12 cellular contexts compared by ENCODE assay signal in genomic region chr17:39813631-39814030, GRCh38. TPM values are rescaled to one million over a fixed set of nuclear protein-coding genes. Genes with fewer than 3 reads are reported as not detected.
DNase-seq lines count a peak whose midpoint lies in the region; ATAC-seq and TF ChIP-seq lines count a peak whose summit lies in the region.
"Had no signal": no experiment of that assay in that cellular context is flagged by ENCODE, and none has a peak within 500 bp of the region (broad histone marks: within the 10 kb centered on the region; RNA-seq: fewer than 3 reads in every experiment).

No MANE protein-coding gene starts in this region.

- H3K36me3 ChIP-seq in thyroid gland = no peaks in the 10 kb centered on the region

- no peaks in the 10 kb centered on the region for H3K9me3 Mint-ChIP-seq in central memory CD8-positive, alpha-beta T cell

- H3K9me3 ChIP-seq in thyroid gland = no peaks in the 10 kb centered on the region

- TF ChIP-seq CTCF in NB4 (IDR thresholded peaks at IDR 0.05; ENCODE audit: low read depth, low read length) (no peak), thyroid gland (IDR thresholded peaks at IDR 0.05) (no peak), GM20000 (IDR thresholded peaks at IDR 0.05; ENCODE audit: extremely low read depth, missing control alignments) (no peak)

- no peaks in the 10 kb centered on the region for H3K27me3 Mint-ChIP-seq in central memory CD8-positive, alpha-beta T cell

- peak; percentile 96 for ATAC-seq in central memory CD8-positive, alpha-beta T cell (replicated peaks; ENCODE audit: extremely low read depth, poor library complexity, severe bottlenecking)

- peak overlapping the region; percentile 88 for H3K27ac Mint-ChIP-seq in central memory CD8-positive, alpha-beta T cell (ENCODE audit: low read depth)

- H3K36me3 Mint-ChIP-seq in central memory CD8-positive, alpha-beta T cell (ENCODE audit: insufficient read depth) = peaks cover 20% of the 10 kb centered on the region

- intact Hi-C loops in thyroid gland (cut with DNase I) = no loop called here

- no peak overlapping the region for H3K27ac ChIP-seq in thyroid gland
- H3K27ac ChIP-seq: dorsolateral prefrontal cortex had no signal

- TF ChIP-seq POLR2A in NB4 (IDR thresholded peaks at IDR 0.05; ENCODE audit: extremely low read depth, insufficient read length) (no peak), thyroid gland (IDR thresholded peaks at IDR 0.05) (no peak)

- H3K27me3 ChIP-seq in thyroid gland = no peaks in the 10 kb centered on the region

- peak overlapping the region; percentile 62 for H3K4me3 Mint-ChIP-seq in central memory CD8-positive, alpha-beta T cell

- no peak overlapping the region for H3K4me3 ChIP-seq in NB4 (ENCODE audit: low read depth, low read length)
- H3K4me3 ChIP-seq in thyroid gland (replicated peaks in 1 of 3) = no peak overlapping the region
- H3K4me3 ChIP-seq: dorsolateral prefrontal cortex had no signal

- H3K4me1 Mint-ChIP-seq in central memory CD8-positive, alpha-beta T cell = peaks cover 60% of the 10 kb centered on the region

- DNase-seq in NB4 (ENCODE audit: low read depth) (peak; percentile 43), NCI-H774 (lab: John Stamatoyannopoulos, UW) (no peak), thyroid gland (no peak), NOMO-1 treated with dmso at 0.1 percent for 144 hours (lab: John Stamatoyannopoulos, UW; ENCODE audit: unreplicated experiment) (no peak), GM20000 (ENCODE audit: low spot score) (no peak)
- peak; percentile 71 for DNase-seq in activated CD8-positive, alpha-beta memory T cell treated with anti-CD3 and anti-CD28 coated beads for 24 hours
- peak in 1 of 2 donors; percentile 68 for DNase-seq in central memory CD8-positive, alpha-beta T cell (ENCODE audit: low spot score in 2 of 2)
- peak; percentile 19 to 33 for DNase-seq in stimulated activated CD8-positive, alpha-beta memory T cell treated with anti-CD3 and anti-CD28 coated beads, Interleukin-4, amount 100 ng/mL, for 1 hour (ENCODE audit: low read depth in 2 of 2, low spot score in 1 of 2)
- DNase-seq: dorsolateral prefrontal cortex, NCI-H1417 had no signal

- 83 to 87% methylated on average over 11 of the region's 11 CpGs for WGBS in thyroid gland, 2 donors

- peaks cover 5 to 11% of the 10 kb centered on the region in 2 donors for H3K4me1 ChIP-seq in thyroid gland

RNA-seq across cellular contexts. Expression of gene IKZF3, which starts 50.5 kb away (rescaled TPM):
- 1 to 10 TPM; 1.8 to 2.8 (median 2.6) TPM for total RNA-seq in thyroid gland

RNA-seq across cellular contexts. Expression of gene ZPBP2, which starts 54.4 kb away (rescaled TPM):
- under 1 TPM in 1 of 4 donors, not detected in 3; 0.40 TPM for total RNA-seq in thyroid gland
- total RNA-seq: dorsolateral prefrontal cortex, OCI-LY7, skeletal muscle tissue had no signal

Comparison
In these comparisons a context has a peak if more than half of its experiments do, and no peak if none do; other contexts are left out.
1. DNase-seq: peak in NB4 (single experiment), activated CD8-positive, alpha-beta memory T cell treated with anti-CD3 and anti-CD28 coated beads for 24 hours (single experiment) and stimulated activated CD8-positive, alpha-beta memory T cell treated with anti-CD3 and anti-CD28 coated beads, Interleukin-4, amount 100 ng/mL, for 1 hour (2 of 2); none in NCI-H774 (single experiment), thyroid gland (0 of 2), NOMO-1 treated with dmso at 0.1 percent for 144 hours (single experiment) and GM20000 (single experiment).